In genomic region chr18:37393221-37393828, GRCh38 we compare ENCODE assay signal across 9 cellular contexts.
A peak's percentile ranks its signal among the peaks of the same experiment; 100 is the strongest.
DNase-seq lines count a peak whose midpoint lies in the region; ATAC-seq, FAIRE-seq and TF ChIP-seq lines count a peak whose summit lies in the region.
"Had no signal": no experiment of that assay in that cellular context is flagged by ENCODE, and none has a peak within 500 bp of the region (broad histone marks: within the 10 kb centered on the region; RNA-seq: fewer than 3 reads in every experiment).

No MANE protein-coding gene starts in this region.

- DNase-seq in heart left ventricle = no peak
- DNase-seq in left cardiac atrium = no peak
- DNase-seq in astrocyte (ENCODE audit: low read depth) = no peak
- peak; percentile 31 for DNase-seq in midbrain (lab: John Stamatoyannopoulos, UW)
- no peak for DNase-seq in HuH-7 (ENCODE audit: low spot score)
- DNase-seq: activated T-cell treated with anti-CD3 and anti-CD28 coated beads, Interleukin-2, amount 50 U/mL, for 1 hour had no signal

- peaks cover 59% of the 10 kb centered on the region for H3K27me3 Mint-ChIP-seq in astrocyte (ENCODE audit: low read depth, unreplicated experiment)

- intact Hi-C loops in heart left ventricle (cut with DNase I) = no loop called here
- intact Hi-C loops in left cardiac atrium (cut with DNase I) = no loop called here

- H3K36me3 Mint-ChIP-seq in astrocyte (ENCODE audit: low read depth, unreplicated experiment) = peaks cover 2% of the 10 kb centered on the region

- WGBS in heart left ventricle, 4 donors = 30 to 46% (median 37%) methylated on average over 5 to 6 of the region's 6 CpGs

- H3K4me3 ChIP-seq in heart left ventricle (peak overlapping the region in 8 of 12 donors; percentile 44 to 58 (median 53)), astrocyte (ENCODE audit: insufficient read depth, low read depth, low read length) (peak overlapping the region; percentile 28)

- H3K9me3 ChIP-seq in heart left ventricle (peaks cover 0 to 12% (median 0%) of the 10 kb centered on the region in 12 donors), astrocyte (ENCODE audit: insufficient read depth, low read depth, low read length) (peaks cover 11% of the 10 kb centered on the region)

- H3K9me3 Mint-ChIP-seq in astrocyte (ENCODE audit: unreplicated experiment) = peaks cover 15% of the 10 kb centered on the region

- TF ChIP-seq CTCF in heart left ventricle (IDR thresholded peaks at IDR 0.05) (no peak), astrocyte (IDR thresholded peaks at IDR 0.05; ENCODE audit: insufficient read depth, low read depth, low read length) (no peak)

- no peak for FAIRE-seq in astrocyte (lab: Jason Lieb, UNC)

- H3K4me3 Mint-ChIP-seq in astrocyte (ENCODE audit: unreplicated experiment) = no peak overlapping the region

- no peaks in the 10 kb centered on the region for H3K36me3 ChIP-seq in heart left ventricle
- no peaks in the 10 kb centered on the region for H3K36me3 ChIP-seq in astrocyte (ENCODE audit: insufficient read depth, low read length)

- H3K79me2 ChIP-seq in astrocyte (ENCODE audit: insufficient read depth, low read length) = no peaks in the 10 kb centered on the region

- H3K4me1 ChIP-seq in heart left ventricle = peaks cover 0 to 14% (median 7%) of the 10 kb centered on the region in 12 donors
- H3K4me1 ChIP-seq in astrocyte (ENCODE audit: insufficient read depth, low read length) = peaks cover 4% of the 10 kb centered on the region

- no peak overlapping the region for H3K27ac Mint-ChIP-seq in astrocyte (ENCODE audit: unreplicated experiment)

- H3K9ac ChIP-seq in astrocyte (ENCODE audit: low read length) = no peak overlapping the region

- peaks cover 0 to 13% (median 0%) of the 10 kb centered on the region in 9 donors for H3K27me3 ChIP-seq in heart left ventricle
- peaks cover 12% of the 10 kb centered on the region for H3K27me3 ChIP-seq in astrocyte (ENCODE audit: insufficient read depth, low read length)

- no peaks in the 10 kb centered on the region for H4K20me1 ChIP-seq in astrocyte (ENCODE audit: insufficient read depth, low read length)

- peaks cover 2% of the 10 kb centered on the region for H3K4me1 Mint-ChIP-seq in astrocyte (ENCODE audit: low read depth, unreplicated experiment)

- peak overlapping the region; percentile 84 for H3K4me2 ChIP-seq in astrocyte (ENCODE audit: low read length)

- H3K27ac ChIP-seq in heart left ventricle (no peak overlapping the region), astrocyte (ENCODE audit: low read depth, low read length) (no peak overlapping the region), temporal lobe (ENCODE audit: low read depth, low read length) (peak overlapping the region; percentile 93)

- H2AFZ ChIP-seq in astrocyte (ENCODE audit: low read depth, low read length) = no peak overlapping the region

- TF ChIP-seq POLR2A in heart left ventricle (IDR thresholded peaks at IDR 0.05) = no peak

- ATAC-seq in heart left ventricle = no peak
- ATAC-seq in left cardiac atrium = no peak
- ATAC-seq in GM21447 (IDR thresholded peaks at IDR 0.05; ENCODE audit: unreplicated experiment) = no peak
- ATAC-seq in HG03520 (IDR thresholded peaks at IDR 0.05; ENCODE audit: unreplicated experiment) = no peak
